1 cellular context compared by ENCODE assay signal in genomic region chr1:25549273-25550154, GRCh38.
TF ChIP-seq lines count a peak whose summit lies in the region.

No MANE protein-coding gene starts in this region.

TF ChIP-seq in K562, 482 proteins besides CTCF, POLR2A, EP300 and RAD21 (continued from another document and continues in another):
- TF ChIP-seq, protein P1, sequence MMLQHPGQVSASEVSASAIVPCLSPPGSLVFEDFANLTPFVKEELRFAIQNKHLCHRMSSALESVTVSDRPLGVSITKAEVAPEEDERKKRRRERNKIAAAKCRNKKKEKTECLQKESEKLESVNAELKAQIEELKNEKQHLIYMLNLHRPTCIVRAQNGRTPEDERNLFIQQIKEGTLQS (IDR thresholded peaks at IDR 0.05) = no peak
- TF ChIP-seq, protein P1 (CRISPR knock-in tag; conservative IDR thresholded peaks at IDR 0.05) = no peak
- TF ChIP-seq ZNF324 (CRISPR knock-in tag; IDR thresholded peaks at IDR 0.05) (no peak), YBX1 (IDR thresholded peaks at IDR 0.05) (no peak), SMARCB1 (IDR thresholded peaks at IDR 0.05; ENCODE audit: insufficient read length, low read depth) (no peak), HSF4 (CRISPR knock-in tag; IDR thresholded peaks at IDR 0.05; ENCODE audit: borderline replicate concordance) (no peak), MYNN (IDR thresholded peaks at IDR 0.05) (peak; percentile 53; the same call in 1 of the 2 replicates), MYNN (CRISPR knock-in tag; IDR thresholded peaks at IDR 0.05) (no peak), SMARCA4 (IDR thresholded peaks at IDR 0.05) (peak; percentile 26; the same call in 1 of the 2 replicates), ETV5 (CRISPR knock-in tag; IDR thresholded peaks at IDR 0.05; ENCODE audit: low read depth) (peak; percentile 91), ZNF778 (CRISPR knock-in tag; IDR thresholded peaks at IDR 0.05) (no peak), ZNF830 (CRISPR knock-in tag; IDR thresholded peaks at IDR 0.05) (no peak), MITF (IDR thresholded peaks at IDR 0.05) (peak; percentile 61; the same call in 1 of the 2 replicates), ATF7 (IDR thresholded peaks at IDR 0.05) (peak; percentile 11; the same call in 1 of the 2 replicates), ATF2 (CRISPR knock-in tag; IDR thresholded peaks at IDR 0.05) (no peak), MYBL2 (IDR thresholded peaks at IDR 0.05; ENCODE audit: low read depth) (no peak), MYBL2 (CRISPR knock-in tag; IDR thresholded peaks at IDR 0.05; ENCODE audit: borderline replicate concordance) (no peak), KDM1A (IDR thresholded peaks at IDR 0.05) (no peak), ZBTB1 (CRISPR knock-in tag; IDR thresholded peaks at IDR 0.05; ENCODE audit: borderline replicate concordance, low read depth) (no peak; the same call in 1 of the 2 replicates), NFRKB (IDR thresholded peaks at IDR 0.05; ENCODE audit: low read depth) (peak; percentile 35), MAFG (tag; conservative IDR thresholded peaks at IDR 0.05) (peak; percentile 85), CHCHD3 (CRISPR knock-in tag; IDR thresholded peaks at IDR 0.05) (no peak), TSHZ1 (CRISPR knock-in tag; IDR thresholded peaks at IDR 0.05) (no peak), CBX2 (IDR thresholded peaks at IDR 0.05; ENCODE audit: insufficient read depth, low read length, poor library complexity, severe bottlenecking) (no peak), ZZZ3 (IDR thresholded peaks at IDR 0.05) (no peak), PURB (CRISPR knock-in tag; IDR thresholded peaks at IDR 0.05; ENCODE audit: low read depth) (no peak), CBFB (CRISPR knock-in tag; IDR thresholded peaks at IDR 0.05) (no peak; the same call in none of the 2 replicates), NELFE (IDR thresholded peaks at IDR 0.05; ENCODE audit: insufficient read depth, insufficient read length) (no peak), LCOR (CRISPR knock-in tag; IDR thresholded peaks at IDR 0.05) (peak; percentile 7; the same call in 1 of the 2 replicates), ZNF282 (CRISPR knock-in tag; IDR thresholded peaks at IDR 0.05) (no peak), SIX5 (IDR thresholded peaks at IDR 0.05; ENCODE audit: borderline replicate concordance in 1 of 2, insufficient read depth in 1 of 2, low read depth in 1 of 2, low read length in 2 of 2) (no peak), NR2C2 (CRISPR knock-in tag; IDR thresholded peaks at IDR 0.05) (0 out of 2 replicates have a peak, but pooled peaks have one; percentile 46), NR2C2 (tag; IDR thresholded peaks at IDR 0.05) (peak; percentile 66; the same call in 1 of the 2 replicates), ZC3H11A (IDR thresholded peaks at IDR 0.05; ENCODE audit: low read depth, low read length) (no peak), ZNF75A (CRISPR knock-in tag; IDR thresholded peaks at IDR 0.05) (no peak), ZNF644 (tag; IDR thresholded peaks at IDR 0.05; ENCODE audit: low read depth) (no peak), STAT5B (CRISPR knock-in tag; IDR thresholded peaks at IDR 0.05) (no peak)
- TF ChIP-seq, protein P2, sequence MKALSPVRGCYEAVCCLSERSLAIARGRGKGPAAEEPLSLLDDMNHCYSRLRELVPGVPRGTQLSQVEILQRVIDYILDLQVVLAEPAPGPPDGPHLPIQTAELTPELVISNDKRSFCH (CRISPR knock-in tag; IDR thresholded peaks at IDR 0.05) = no peak
- TF ChIP-seq, protein P2 (tag; IDR thresholded peaks at IDR 0.05) = no peak; the same call in none of the 2 replicates
- TF ChIP-seq, protein P3, sequence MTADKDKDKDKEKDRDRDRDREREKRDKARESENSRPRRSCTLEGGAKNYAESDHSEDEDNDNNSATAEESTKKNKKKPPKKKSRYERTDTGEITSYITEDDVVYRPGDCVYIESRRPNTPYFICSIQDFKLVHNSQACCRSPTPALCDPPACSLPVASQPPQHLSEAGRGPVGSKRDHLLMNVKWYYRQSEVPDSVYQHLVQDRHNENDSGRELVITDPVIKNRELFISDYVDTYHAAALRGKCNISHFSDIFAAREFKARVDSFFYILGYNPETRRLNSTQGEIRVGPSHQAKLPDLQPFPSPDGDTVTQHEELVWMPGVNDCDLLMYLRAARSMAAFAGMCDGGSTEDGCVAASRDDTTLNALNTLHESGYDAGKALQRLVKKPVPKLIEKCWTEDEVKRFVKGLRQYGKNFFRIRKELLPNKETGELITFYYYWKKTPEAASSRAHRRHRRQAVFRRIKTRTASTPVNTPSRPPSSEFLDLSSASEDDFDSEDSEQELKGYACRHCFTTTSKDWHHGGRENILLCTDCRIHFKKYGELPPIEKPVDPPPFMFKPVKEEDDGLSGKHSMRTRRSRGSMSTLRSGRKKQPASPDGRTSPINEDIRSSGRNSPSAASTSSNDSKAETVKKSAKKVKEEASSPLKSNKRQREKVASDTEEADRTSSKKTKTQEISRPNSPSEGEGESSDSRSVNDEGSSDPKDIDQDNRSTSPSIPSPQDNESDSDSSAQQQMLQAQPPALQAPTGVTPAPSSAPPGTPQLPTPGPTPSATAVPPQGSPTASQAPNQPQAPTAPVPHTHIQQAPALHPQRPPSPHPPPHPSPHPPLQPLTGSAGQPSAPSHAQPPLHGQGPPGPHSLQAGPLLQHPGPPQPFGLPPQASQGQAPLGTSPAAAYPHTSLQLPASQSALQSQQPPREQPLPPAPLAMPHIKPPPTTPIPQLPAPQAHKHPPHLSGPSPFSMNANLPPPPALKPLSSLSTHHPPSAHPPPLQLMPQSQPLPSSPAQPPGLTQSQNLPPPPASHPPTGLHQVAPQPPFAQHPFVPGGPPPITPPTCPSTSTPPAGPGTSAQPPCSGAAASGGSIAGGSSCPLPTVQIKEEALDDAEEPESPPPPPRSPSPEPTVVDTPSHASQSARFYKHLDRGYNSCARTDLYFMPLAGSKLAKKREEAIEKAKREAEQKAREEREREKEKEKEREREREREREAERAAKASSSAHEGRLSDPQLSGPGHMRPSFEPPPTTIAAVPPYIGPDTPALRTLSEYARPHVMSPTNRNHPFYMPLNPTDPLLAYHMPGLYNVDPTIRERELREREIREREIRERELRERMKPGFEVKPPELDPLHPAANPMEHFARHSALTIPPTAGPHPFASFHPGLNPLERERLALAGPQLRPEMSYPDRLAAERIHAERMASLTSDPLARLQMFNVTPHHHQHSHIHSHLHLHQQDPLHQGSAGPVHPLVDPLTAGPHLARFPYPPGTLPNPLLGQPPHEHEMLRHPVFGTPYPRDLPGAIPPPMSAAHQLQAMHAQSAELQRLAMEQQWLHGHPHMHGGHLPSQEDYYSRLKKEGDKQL (CRISPR knock-in tag; IDR thresholded peaks at IDR 0.05; ENCODE audit: borderline replicate concordance) = no peak
- TF ChIP-seq, protein P4, sequence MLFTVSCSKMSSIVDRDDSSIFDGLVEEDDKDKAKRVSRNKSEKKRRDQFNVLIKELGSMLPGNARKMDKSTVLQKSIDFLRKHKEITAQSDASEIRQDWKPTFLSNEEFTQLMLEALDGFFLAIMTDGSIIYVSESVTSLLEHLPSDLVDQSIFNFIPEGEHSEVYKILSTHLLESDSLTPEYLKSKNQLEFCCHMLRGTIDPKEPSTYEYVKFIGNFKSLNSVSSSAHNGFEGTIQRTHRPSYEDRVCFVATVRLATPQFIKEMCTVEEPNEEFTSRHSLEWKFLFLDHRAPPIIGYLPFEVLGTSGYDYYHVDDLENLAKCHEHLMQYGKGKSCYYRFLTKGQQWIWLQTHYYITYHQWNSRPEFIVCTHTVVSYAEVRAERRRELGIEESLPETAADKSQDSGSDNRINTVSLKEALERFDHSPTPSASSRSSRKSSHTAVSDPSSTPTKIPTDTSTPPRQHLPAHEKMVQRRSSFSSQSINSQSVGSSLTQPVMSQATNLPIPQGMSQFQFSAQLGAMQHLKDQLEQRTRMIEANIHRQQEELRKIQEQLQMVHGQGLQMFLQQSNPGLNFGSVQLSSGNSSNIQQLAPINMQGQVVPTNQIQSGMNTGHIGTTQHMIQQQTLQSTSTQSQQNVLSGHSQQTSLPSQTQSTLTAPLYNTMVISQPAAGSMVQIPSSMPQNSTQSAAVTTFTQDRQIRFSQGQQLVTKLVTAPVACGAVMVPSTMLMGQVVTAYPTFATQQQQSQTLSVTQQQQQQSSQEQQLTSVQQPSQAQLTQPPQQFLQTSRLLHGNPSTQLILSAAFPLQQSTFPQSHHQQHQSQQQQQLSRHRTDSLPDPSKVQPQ (CRISPR knock-in tag; IDR thresholded peaks at IDR 0.05; ENCODE audit: borderline replicate concordance) = no peak
- TF ChIP-seq, protein P5, sequence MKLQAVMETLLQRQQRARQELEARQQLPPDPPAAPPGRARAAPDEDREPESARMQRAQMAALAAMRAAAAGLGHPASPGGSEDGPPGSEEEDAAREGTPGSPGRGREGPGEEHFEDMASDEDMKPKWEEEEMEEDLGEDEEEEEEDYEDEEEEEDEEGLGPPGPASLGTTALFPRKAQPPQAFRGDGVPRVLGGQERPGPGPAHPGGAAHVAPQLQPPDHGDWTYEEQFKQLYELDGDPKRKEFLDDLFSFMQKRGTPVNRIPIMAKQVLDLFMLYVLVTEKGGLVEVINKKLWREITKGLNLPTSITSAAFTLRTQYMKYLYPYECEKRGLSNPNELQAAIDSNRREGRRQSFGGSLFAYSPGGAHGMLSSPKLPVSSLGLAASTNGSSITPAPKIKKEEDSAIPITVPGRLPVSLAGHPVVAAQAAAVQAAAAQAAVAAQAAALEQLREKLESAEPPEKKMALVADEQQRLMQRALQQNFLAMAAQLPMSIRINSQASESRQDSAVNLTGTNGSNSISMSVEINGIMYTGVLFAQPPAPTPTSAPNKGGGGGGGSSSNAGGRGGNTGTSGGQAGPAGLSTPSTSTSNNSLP (IDR thresholded peaks at IDR 0.05; ENCODE audit: borderline replicate concordance, low read depth, low read length) = no peak
- TF ChIP-seq, protein P6, sequence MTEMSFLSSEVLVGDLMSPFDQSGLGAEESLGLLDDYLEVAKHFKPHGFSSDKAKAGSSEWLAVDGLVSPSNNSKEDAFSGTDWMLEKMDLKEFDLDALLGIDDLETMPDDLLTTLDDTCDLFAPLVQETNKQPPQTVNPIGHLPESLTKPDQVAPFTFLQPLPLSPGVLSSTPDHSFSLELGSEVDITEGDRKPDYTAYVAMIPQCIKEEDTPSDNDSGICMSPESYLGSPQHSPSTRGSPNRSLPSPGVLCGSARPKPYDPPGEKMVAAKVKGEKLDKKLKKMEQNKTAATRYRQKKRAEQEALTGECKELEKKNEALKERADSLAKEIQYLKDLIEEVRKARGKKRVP (CRISPR knock-in tag; IDR thresholded peaks at IDR 0.05) = no peak
- TF ChIP-seq, protein P7, sequence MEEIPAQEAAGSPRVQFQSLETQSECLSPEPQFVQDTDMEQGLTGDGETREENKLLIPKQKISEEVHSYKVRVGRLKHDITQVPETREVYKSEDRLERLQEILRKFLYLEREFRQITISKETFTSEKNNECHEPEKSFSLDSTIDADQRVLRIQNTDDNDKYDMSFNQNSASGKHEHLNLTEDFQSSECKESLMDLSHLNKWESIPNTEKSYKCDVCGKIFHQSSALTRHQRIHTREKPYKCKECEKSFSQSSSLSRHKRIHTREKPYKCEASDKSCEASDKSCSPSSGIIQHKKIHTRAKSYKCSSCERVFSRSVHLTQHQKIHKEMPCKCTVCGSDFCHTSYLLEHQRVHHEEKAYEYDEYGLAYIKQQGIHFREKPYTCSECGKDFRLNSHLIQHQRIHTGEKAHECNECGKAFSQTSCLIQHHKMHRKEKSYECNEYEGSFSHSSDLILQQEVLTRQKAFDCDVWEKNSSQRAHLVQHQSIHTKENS (CRISPR knock-in tag; IDR thresholded peaks at IDR 0.05) = no peak
- TF ChIP-seq, protein P8, sequence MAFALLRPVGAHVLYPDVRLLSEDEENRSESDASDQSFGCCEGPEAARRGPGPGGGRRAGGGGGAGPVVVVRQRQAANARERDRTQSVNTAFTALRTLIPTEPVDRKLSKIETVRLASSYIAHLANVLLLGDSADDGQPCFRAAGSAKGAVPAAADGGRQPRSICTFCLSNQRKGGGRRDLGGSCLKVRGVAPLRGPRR (CRISPR knock-in tag; IDR thresholded peaks at IDR 0.05) = no peak
